ENCODE assay signal across 22 cellular contexts in the genomic region with DNA sequence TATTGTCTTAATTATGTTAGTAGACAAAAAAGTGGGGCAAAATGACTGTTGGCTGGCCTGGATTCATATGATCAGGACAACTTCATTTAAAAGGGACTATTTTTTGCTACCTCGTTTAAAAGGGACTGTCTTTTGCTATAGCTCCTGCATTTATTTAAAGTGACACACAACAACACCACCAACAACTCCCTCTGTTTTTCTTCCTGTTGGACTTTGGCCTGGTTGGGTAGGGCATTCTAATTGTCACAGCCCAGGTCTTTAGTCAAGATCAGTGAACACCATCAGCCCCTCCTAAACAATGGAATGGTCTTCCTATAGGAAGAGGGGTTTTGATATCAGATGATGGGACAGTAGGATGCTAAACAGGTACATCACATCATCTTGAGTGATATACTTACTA.
DNase-seq lines count a peak whose midpoint lies in the region; ATAC-seq, FAIRE-seq and TF ChIP-seq lines count a peak whose summit lies in the region.
"Had no signal": no experiment of that assay in that cellular context is flagged by ENCODE, and none has a peak within 500 bp of the region (broad histone marks: within the 10 kb centered on the region; RNA-seq: fewer than 3 reads in every experiment).

No MANE protein-coding gene starts in this region.

- H3K27ac ChIP-seq in HCT116 (ENCODE audit: low read depth, low read length) (no peak overlapping the region), endodermal cell (ENCODE audit: low read depth, low read length) (no peak overlapping the region), tibial artery (no peak overlapping the region)
- H3K27ac ChIP-seq: A549, C4-2B had no signal

- POLR2A ChIA-PET in HCT116 (lab: Charles Lee) = no interaction called here
- POLR2A ChIA-PET in activated CD8-positive, alpha-beta T cell treated with anti-CD3 and anti-CD28 coated beads for 36 hours (lab: Charles Lee) = no interaction called here

- DNase-seq in HCT116 (ENCODE audit: low read depth, low spot score) (no peak), HuH-7.5 (ENCODE audit: low spot score) (peak; percentile 13), endodermal cell (no peak), mucosa of descending colon (peak in 1 of 3 donors; percentile 38), GM19239 (ENCODE audit: insufficient read length, low spot score) (no peak), NCI-H1436 treated with DMSO at 0.1 percent for 48 hours (lab: John Stamatoyannopoulos, UW) (no peak), tibial artery (no peak)
- no peak for DNase-seq in activated CD8-positive, alpha-beta T cell treated with anti-CD3 and anti-CD28 coated beads for 36 hours
- DNase-seq: BE2C; CD8-positive, alpha-beta T cell; COR-L47; DMS153; GF-D8; H7; IMR-90; KBM-7 had no signal

- H3K4me2 ChIP-seq in HCT116 (ENCODE audit: low read length) = 0 out of 2 replicates have a peak overlapping the region, but pooled peaks have one; percentile 9
- H3K4me2 ChIP-seq: A549, GM23338 had no signal

- H2AFZ ChIP-seq in HCT116 (ENCODE audit: low read depth, low read length, poor library complexity, severe bottlenecking) = no peak overlapping the region
- H2AFZ ChIP-seq: GM23338 had no signal

- intact Hi-C loops in HCT116 (cut with micrococcal nuclease) (no loop called here), mucosa of descending colon (cut with DNase I, micrococcal nuclease) (no loop called here), tibial artery (cut with DNase I; ENCODE audit: low total_unique reads) (no loop called here)
- intact Hi-C loops in activated CD8-positive, alpha-beta T cell treated with anti-CD3 and anti-CD28 coated beads for 36 hours (cut with micrococcal nuclease) = no loop called here

- no peak for ATAC-seq in HCT116
- ATAC-seq in mucosa of descending colon = peak; percentile 78
- ATAC-seq in activated CD8-positive, alpha-beta T cell treated with anti-CD3 and anti-CD28 coated beads for 36 hours = no peak
- ATAC-seq: A549; CD8-positive, alpha-beta T cell; GM23338 had no signal

- H3K4me1 Mint-ChIP-seq in endodermal cell = peaks cover 14% of the 10 kb centered on the region
- peaks cover 6% of the 10 kb centered on the region for H3K4me1 Mint-ChIP-seq in activated CD8-positive, alpha-beta T cell treated with anti-CD3 and anti-CD28 coated beads for 36 hours (ENCODE audit: low read depth)

- H3K9me3 Mint-ChIP-seq in endodermal cell = no peaks in the 10 kb centered on the region
- H3K9me3 Mint-ChIP-seq in activated CD8-positive, alpha-beta T cell treated with anti-CD3 and anti-CD28 coated beads for 36 hours = no peaks in the 10 kb centered on the region
- H3K9me3 Mint-ChIP-seq: CD8-positive, alpha-beta T cell; GM23338 had no signal

- H3K36me3 Mint-ChIP-seq in endodermal cell (ENCODE audit: low read depth) = no peaks in the 10 kb centered on the region
- H3K36me3 Mint-ChIP-seq in activated CD8-positive, alpha-beta T cell treated with anti-CD3 and anti-CD28 coated beads for 36 hours (ENCODE audit: low read depth) = peaks cover 6% of the 10 kb centered on the region

- H3K27me3 ChIP-seq in HCT116 (ENCODE audit: insufficient read depth, low read length) = no peaks in the 10 kb centered on the region
- no peaks in the 10 kb centered on the region for H3K27me3 ChIP-seq in endodermal cell (ENCODE audit: control insufficient read depth, insufficient read depth, low read length, poor library complexity, severe bottlenecking)
- H3K27me3 ChIP-seq in tibial artery = no peaks in the 10 kb centered on the region
- H3K27me3 ChIP-seq: BE2C had no signal

- 80 to 100% methylated on average over 1 of the region's 1 CpG for WGBS in endodermal cell (ENCODE audit: insufficient coverage in 1 of 2, insufficient read length in 1 of 2), 2 experiments

- H3K9ac ChIP-seq in HCT116 (ENCODE audit: low read length) (no peak overlapping the region), endodermal cell (ENCODE audit: extremely low read depth, low read length, poor library complexity, severe bottlenecking) (no peak overlapping the region)

- peaks cover 4 to 11% of the 10 kb centered on the region in 2 experiments; a peak in 2 of 4 replicates for H3K4me1 ChIP-seq in HCT116 (ENCODE audit: control insufficient read depth in 1 of 2, insufficient read depth in 2 of 2, low read length in 2 of 2)
- H3K4me1 ChIP-seq in endodermal cell (ENCODE audit: control insufficient read depth, insufficient read depth, low read length) = no peaks in the 10 kb centered on the region
- H3K4me1 ChIP-seq in mucosa of descending colon (ENCODE audit: low read depth) = no peaks in the 10 kb centered on the region
- H3K4me1 ChIP-seq in tibial artery = no peaks in the 10 kb centered on the region
- H3K4me1 ChIP-seq: A549, BE2C had no signal

- H4K20me1 ChIP-seq in HCT116 (ENCODE audit: insufficient read depth) = no peaks in the 10 kb centered on the region

- H3K79me2 ChIP-seq in HCT116 (ENCODE audit: insufficient read depth, low read length) = no peaks in the 10 kb centered on the region

- H3K9me3 ChIP-seq in HCT116 (ENCODE audit: control insufficient read depth in 1 of 2, insufficient read depth in 1 of 2, low read depth in 1 of 2, low read length in 2 of 2) (no peaks in the 10 kb centered on the region), endodermal cell (ENCODE audit: control insufficient read depth, low read length) (no peaks in the 10 kb centered on the region), mucosa of descending colon (no peaks in the 10 kb centered on the region), tibial artery (no peaks in the 10 kb centered on the region)
- H3K9me3 ChIP-seq: A549, BE2C had no signal

- no peak for TF ChIP-seq POLR2A in HCT116 (IDR thresholded peaks at IDR 0.05; ENCODE audit: borderline replicate concordance, extremely low read depth, insufficient read depth, insufficient read length)

- H3K4me3 ChIP-seq in HCT116 (replicated peaks in 1 of 2; ENCODE audit: low read depth in 1 of 2, low read length in 2 of 2) (no peak overlapping the region), endodermal cell (ENCODE audit: low read length) (no peak overlapping the region), mucosa of descending colon (no peak overlapping the region), tibial artery (no peak overlapping the region)
- H3K4me3 ChIP-seq: A549, GM23338 had no signal

- CTCF ChIA-PET in HCT116 (lab: Charles Lee) = no interaction called here
- CTCF ChIA-PET in activated CD8-positive, alpha-beta T cell treated with anti-CD3 and anti-CD28 coated beads for 36 hours (lab: Charles Lee) = no interaction called here

- TF ChIP-seq CTCF in HCT116 (IDR thresholded peaks at IDR 0.05 in 2 of 3, conservative IDR thresholded peaks at IDR 0.05 in 1 of 3; ENCODE audit: borderline replicate concordance in 1 of 3, insufficient read depth in 1 of 3, low read depth in 2 of 3, low read length in 2 of 3) (no peak), endodermal cell (conservative IDR thresholded peaks at IDR 0.05) (no peak), mucosa of descending colon (IDR thresholded peaks at IDR 0.05) (no peak), tibial artery (IDR thresholded peaks at IDR 0.05) (no peak)
- no peak for TF ChIP-seq CTCF in activated CD8-positive, alpha-beta T cell treated with anti-CD3 and anti-CD28 coated beads for 36 hours (IDR thresholded peaks at IDR 0.05)

- RAD21 ChIA-PET in HCT116 (lab: Charles Lee; ENCODE audit: low non-redundant PET in 1 of 2, low total read pairs in 2 of 2, uncharacterized antibody in 2 of 2, unreplicated experiment in 2 of 2) = no interaction called here

- no peak overlapping the region for H3K4me3 Mint-ChIP-seq in endodermal cell
- H3K4me3 Mint-ChIP-seq in activated CD8-positive, alpha-beta T cell treated with anti-CD3 and anti-CD28 coated beads for 36 hours = no peak overlapping the region
- H3K4me3 Mint-ChIP-seq: CD8-positive, alpha-beta T cell; GM23338 had no signal

- no peak for TF ChIP-seq RAD21 in HCT116 (IDR thresholded peaks at IDR 0.05; ENCODE audit: low read depth)

- H3K9me2 ChIP-seq in HCT116 (ENCODE audit: insufficient read depth) = no peaks in the 10 kb centered on the region

- no TSS peak for BruUV-seq in HCT116 (replicated peaks; lab: Mats Ljungman, UMichigan)

- peak overlapping the region; percentile 14 for H3K27ac Mint-ChIP-seq in endodermal cell
- H3K27ac Mint-ChIP-seq in activated CD8-positive, alpha-beta T cell treated with anti-CD3 and anti-CD28 coated beads for 36 hours = no peak overlapping the region
- H3K27ac Mint-ChIP-seq: CD8-positive, alpha-beta T cell; GM23338 had no signal

- FAIRE-seq in GM19239 (lab: Jason Lieb, UNC) = no peak
- FAIRE-seq: A549, D721Med, GM18507, HTR-8/SVneo had no signal

- H3K27me3 Mint-ChIP-seq in endodermal cell (ENCODE audit: insufficient read depth) = no peaks in the 10 kb centered on the region
- H3K27me3 Mint-ChIP-seq in activated CD8-positive, alpha-beta T cell treated with anti-CD3 and anti-CD28 coated beads for 36 hours = no peaks in the 10 kb centered on the region

- H3K36me3 ChIP-seq in HCT116 (ENCODE audit: control insufficient read depth in 1 of 2, insufficient read depth in 2 of 2, low read length in 2 of 2) (no peaks in the 10 kb centered on the region), endodermal cell (ENCODE audit: control insufficient read depth, insufficient read depth, low read length) (no peaks in the 10 kb centered on the region), mucosa of descending colon (ENCODE audit: low read depth) (no peaks in the 10 kb centered on the region), tibial artery (no peaks in the 10 kb centered on the region)
- H3K36me3 ChIP-seq: BE2C had no signal

TF ChIP-seq in HCT116, 20 proteins besides CTCF, POLR2A, EP300 and RAD21:
- TF ChIP-seq YY1 (IDR thresholded peaks at IDR 0.05; ENCODE audit: extremely low read depth, insufficient replicate concordance, low read depth, low read length) (no peak), FOSL1 (IDR thresholded peaks at IDR 0.05; ENCODE audit: low read depth) (no peak), CEBPB (IDR thresholded peaks at IDR 0.05; ENCODE audit: low read depth) (no peak), SP1 (IDR thresholded peaks at IDR 0.05; ENCODE audit: low read depth) (no peak)
